8 cellular contexts compared by ENCODE assay signal in the genomic region with DNA sequence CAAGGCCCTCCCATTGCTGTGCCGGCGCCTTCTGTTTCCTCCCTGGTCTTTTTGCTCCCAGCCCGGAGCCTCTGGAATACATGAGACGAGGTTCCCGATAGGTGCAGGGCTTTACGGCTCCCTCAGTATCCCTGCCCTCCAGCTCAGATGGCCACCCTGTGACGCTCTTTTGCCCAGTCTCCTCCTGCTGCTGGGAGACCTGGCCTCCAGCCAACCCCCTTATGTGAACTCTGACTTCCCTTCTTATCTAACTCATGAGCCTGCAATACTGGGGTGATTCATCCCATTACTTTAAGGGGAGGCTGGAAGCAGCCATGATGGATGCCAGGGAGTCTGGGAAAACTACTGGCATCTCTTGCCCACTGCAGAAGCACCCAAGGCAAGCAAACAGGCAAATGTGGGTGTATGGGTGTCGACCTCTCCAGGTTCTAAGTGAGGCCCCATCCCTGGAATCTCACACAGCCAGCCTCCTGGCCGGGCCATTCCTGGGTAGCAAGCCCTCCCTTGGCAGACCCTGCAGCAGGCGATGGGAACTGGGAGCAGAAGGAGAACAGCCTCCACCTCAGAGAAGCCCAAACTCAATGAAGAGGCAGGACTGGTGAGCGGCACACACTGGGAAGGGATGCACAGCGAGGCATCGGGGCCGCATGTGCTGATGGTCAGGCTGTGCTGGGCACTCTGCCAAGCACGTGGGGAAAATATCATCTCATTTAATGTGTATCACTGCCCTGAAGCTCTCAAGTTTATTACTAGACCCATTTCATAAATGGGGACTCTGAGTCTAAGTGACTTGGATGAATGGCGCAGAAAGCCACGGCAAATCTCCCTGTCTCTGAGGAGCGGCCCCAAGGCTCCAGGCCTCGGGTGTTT.
DNase-seq lines count a peak whose midpoint lies in the region; ATAC-seq and TF ChIP-seq lines count a peak whose summit lies in the region.

No MANE protein-coding gene starts in this region.

- H3K4me1 Mint-ChIP-seq in IgD-negative memory B cell (peaks cover 57 to 89% (median 75%) of the 10 kb centered on the region in 3 donors), memory B cell (peaks cover 77% of the 10 kb centered on the region)

- peaks cover 8% of the 10 kb centered on the region for H3K79me2 ChIP-seq in ACC112 (ENCODE audit: control insufficient read depth, insufficient read depth, low read length, unreplicated experiment)

- no peak overlapping the region for H3K4me3 ChIP-seq in ACC112 (ENCODE audit: low read depth, low read length)
- no peak overlapping the region for H3K4me3 ChIP-seq in cardiac fibroblast (replicated peaks in 1 of 2; ENCODE audit: low read depth in 2 of 2, low read length in 2 of 2)
- H3K4me3 ChIP-seq in A673 (ENCODE audit: low read depth, low read length, poor library complexity, severe bottlenecking), result no peak overlapping the region

- intact Hi-C loops in A673 (cut with micrococcal nuclease; ENCODE audit: unreplicated experiment), result no loop called here

- H3K36me3 ChIP-seq in ACC112 (ENCODE audit: insufficient read depth, low read length) (no peaks in the 10 kb centered on the region), A673 (ENCODE audit: insufficient read depth, low read length, poor library complexity, severe bottlenecking) (no peaks in the 10 kb centered on the region)

- H3K27ac Mint-ChIP-seq in IgD-negative memory B cell, result peak overlapping the region; percentile 94 to 98 (median 95)
- H3K27ac Mint-ChIP-seq in memory B cell, result peak overlapping the region; percentile 96

- H3K27me3 ChIP-seq in ACC112 (ENCODE audit: insufficient read depth, low read length) (no peaks in the 10 kb centered on the region), A673 (replicated peaks; ENCODE audit: insufficient read depth, low read depth, low read length, poor library complexity) (no peaks in the 10 kb centered on the region)

- ATAC-seq in memory B cell (ENCODE audit: low read depth) (no peak), GM21576 (IDR thresholded peaks at IDR 0.05; ENCODE audit: unreplicated experiment) (no peak)

- H2AFZ ChIP-seq in ACC112 (ENCODE audit: low read length, unreplicated experiment), result no peak overlapping the region

- CTCF ChIA-PET in A673 (lab: Charles Lee), result no interaction called here

- BruUV-seq in A673 (replicated peaks; lab: Mats Ljungman, UMichigan), result no TSS peak

- DNase-seq in cardiac fibroblast (ENCODE audit: low read depth in 2 of 2) (peak; percentile 74 to 92), memory B cell (ENCODE audit: low spot score in 2 of 2) (no peak), NCI-H446 (lab: John Stamatoyannopoulos, UW) (no peak), GM13976 (ENCODE audit: low spot score) (no peak), A673 (ENCODE audit: low spot score) (no peak)

- TF ChIP-seq CTCF in cardiac fibroblast (IDR thresholded peaks at IDR 0.05; ENCODE audit: low read depth, low read length), result no peak
- no peak for TF ChIP-seq CTCF in GM13976 (IDR thresholded peaks at IDR 0.05; ENCODE audit: borderline replicate concordance, control extremely low read depth, extremely low read depth, insufficient read depth, missing control alignments)
- TF ChIP-seq CTCF in A673 (conservative IDR thresholded peaks at IDR 0.05; ENCODE audit: low read depth, low read length), result no peak

- POLR2A ChIA-PET in A673 (lab: Charles Lee; ENCODE audit: low non-redundant PET), result no interaction called here

- no peaks in the 10 kb centered on the region for H3K27me3 Mint-ChIP-seq in IgD-negative memory B cell
- no peaks in the 10 kb centered on the region for H3K27me3 Mint-ChIP-seq in memory B cell

- H3K9me3 Mint-ChIP-seq in IgD-negative memory B cell, result no peaks in the 10 kb centered on the region
- no peaks in the 10 kb centered on the region for H3K9me3 Mint-ChIP-seq in memory B cell

- H3K9me3 ChIP-seq in A673 (ENCODE audit: low read depth, low read length, poor library complexity, severe bottlenecking), result no peaks in the 10 kb centered on the region

- H3K4me1 ChIP-seq in ACC112 (ENCODE audit: control insufficient read depth, insufficient read depth, low read length, unreplicated experiment), result peaks cover 38% of the 10 kb centered on the region
- H3K4me1 ChIP-seq in A673 (ENCODE audit: insufficient read depth, low read length, poor library complexity, severe bottlenecking), result peaks cover 17% of the 10 kb centered on the region

- H3K4me3 Mint-ChIP-seq in IgD-negative memory B cell, result peak overlapping the region in 3 of 4 donors; percentile 63 to 84 (median 63)
- peak overlapping the region; percentile 9 for H3K4me3 Mint-ChIP-seq in memory B cell

- H3K27ac ChIP-seq in ACC112 (ENCODE audit: low read depth, low read length), result peak overlapping the region; percentile 40; the same call in 1 of the 2 replicates
- no peak overlapping the region for H3K27ac ChIP-seq in A673 (ENCODE audit: low read depth, low read length, poor library complexity, severe bottlenecking)

- H3K36me3 Mint-ChIP-seq in IgD-negative memory B cell, result peaks cover 1% of the 10 kb centered on the region
- H3K36me3 Mint-ChIP-seq in memory B cell, result peaks cover 9% of the 10 kb centered on the region

- in situ Hi-C loops in GM13976 (cut with MboI; ENCODE audit: low sequenced_read_pairs, unreplicated experiment), result no loop called here

Comparison
In these comparisons a context has a peak if more than half of its experiments do, and no peak if none do; other contexts are left out.
1. DNase-seq: peak in cardiac fibroblast (2 of 2); none in memory B cell (0 of 2), NCI-H446 (0 of 2), GM13976 (single experiment) and A673 (single experiment).